In the genomic region with DNA sequence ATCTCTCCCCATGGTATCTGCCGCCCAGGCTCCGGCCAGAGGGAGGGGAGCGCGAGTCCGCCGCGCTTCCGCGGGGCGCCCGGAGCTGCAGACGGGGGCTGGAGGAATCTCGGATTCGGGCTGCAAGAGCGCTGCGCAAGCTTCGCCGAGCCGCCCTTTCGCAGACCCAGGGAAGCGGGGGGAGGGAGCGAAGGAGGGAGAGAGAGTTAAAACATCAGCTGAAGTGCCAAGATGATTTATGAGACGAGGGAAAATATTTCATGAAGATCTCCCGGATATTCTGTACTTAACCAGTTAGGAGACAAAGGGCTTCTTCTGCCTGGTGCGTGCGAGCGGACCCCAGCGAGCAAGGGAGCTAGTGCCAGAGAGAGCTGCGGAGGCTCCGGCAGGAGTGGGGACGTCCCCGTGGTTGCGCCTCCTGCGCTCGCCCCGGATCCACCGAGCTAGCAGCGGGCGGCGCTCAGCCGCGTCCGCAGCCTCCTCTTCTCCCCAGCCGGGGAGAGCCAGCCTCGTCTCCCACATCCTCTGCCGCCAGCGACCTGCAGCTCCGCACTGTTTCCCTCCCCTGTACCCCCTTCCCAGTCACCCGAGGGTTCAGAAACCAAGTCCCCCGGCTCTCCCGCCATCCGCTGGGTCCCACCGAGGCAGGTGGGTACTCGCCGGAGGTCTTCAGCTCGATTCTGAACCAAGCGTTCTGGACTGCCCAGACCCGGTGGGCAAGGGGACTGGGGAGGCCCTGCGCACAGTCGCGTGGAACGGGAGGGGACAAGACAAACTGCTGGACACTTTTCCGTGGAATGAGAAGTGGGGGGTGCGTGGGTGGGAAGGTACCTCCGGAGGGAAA, we compare ENCODE assay signal across 10 cellular contexts. TPM values are rescaled to one million over a fixed set of nuclear protein-coding genes. Genes with fewer than 3 reads are reported as not detected.
DNase-seq lines count a peak whose midpoint lies in the region; ATAC-seq, FAIRE-seq and TF ChIP-seq lines count a peak whose summit lies in the region.
"Had no signal": no experiment of that assay in that cellular context is flagged by ENCODE, and none has a peak within 500 bp of the region (broad histone marks: within the 10 kb centered on the region; RNA-seq: fewer than 3 reads in every experiment).

No MANE protein-coding gene starts in this region.

- H2BK5ac ChIP-seq in IMR-90 (ENCODE audit: low read depth, low read length, poor library complexity, severe bottlenecking), result no peak overlapping the region

- H3K56ac ChIP-seq in IMR-90 (ENCODE audit: extremely low read depth, insufficient read depth, low read length), result no peak overlapping the region

- no peak overlapping the region for H2AK9ac ChIP-seq in IMR-90 (replicated peaks; ENCODE audit: low read depth, low read length, poor library complexity)

- no peak overlapping the region for H3K18ac ChIP-seq in IMR-90 (ENCODE audit: low read depth, low read length)

- ATAC-seq in IMR-90 (ENCODE audit: low read depth) (0 out of 2 replicates have a peak, but pooled peaks have one; percentile 8), K562 (no peak; the same call in 2 of the 3 replicates)

- FAIRE-seq in K562 (lab: Jason Lieb, UNC), result no peak

- TF ChIP-seq RAD21 in IMR-90 (IDR thresholded peaks at IDR 0.05; ENCODE audit: low read length), result no peak
- TF ChIP-seq RAD21 in K562 (CRISPR knock-in tag; conservative IDR thresholded peaks at IDR 0.05 in 1 of 2, IDR thresholded peaks at IDR 0.05 in 1 of 2), result no peak

- intact Hi-C loops in IMR-90 (cut with micrococcal nuclease), result loop anchor here (5.0 to 10.0 kb wide), 2 partner anchors 130 to 182 kb away; no protein-coding TSS in a partner anchor
- intact Hi-C loops in K562 (cut with micrococcal nuclease), result loop anchor here (5.0 kb wide), 1 partner anchor 72 kb away; no protein-coding TSS in a partner anchor

- H3K27ac ChIP-seq in IMR-90 (ENCODE audit: insufficient read depth, low read length), result no peak overlapping the region
- H3K27ac ChIP-seq in K562 (ENCODE audit: extremely low read depth, low read depth, low read length), result no peak overlapping the region
- H3K27ac ChIP-seq in osteoblast (ENCODE audit: low read depth, low read length), result no peak overlapping the region
- H3K27ac ChIP-seq: skin epidermis had no signal

- no peaks in the 10 kb centered on the region for H3K4me1 ChIP-seq in IMR-90 (ENCODE audit: control insufficient read depth, insufficient read depth, low read length)
- peaks cover 0 to 29% of the 10 kb centered on the region in 2 experiments; a peak in 2 of 5 replicates for H3K4me1 ChIP-seq in K562 (replicated peaks in 1 of 2; ENCODE audit: control insufficient read depth in 2 of 2, insufficient read depth in 2 of 2, low read length in 2 of 2)
- H3K4me1 ChIP-seq in osteoblast (ENCODE audit: insufficient read depth, low read length), result no peaks in the 10 kb centered on the region

- H3K36me3 ChIP-seq in IMR-90 (ENCODE audit: control insufficient read depth, insufficient read depth, low read length) (no peaks in the 10 kb centered on the region), K562 (ENCODE audit: control insufficient read depth, insufficient read depth, low read length) (no peaks in the 10 kb centered on the region), osteoblast (ENCODE audit: insufficient read depth, low read length) (no peaks in the 10 kb centered on the region)

- H4K20me1 ChIP-seq in IMR-90 (ENCODE audit: insufficient read depth, low read length) (peaks cover 5% of the 10 kb centered on the region; the same call in 1 of the 2 replicates), K562 (replicated peaks; ENCODE audit: control insufficient read depth, insufficient read depth, low read length) (peaks cover 11% of the 10 kb centered on the region; the same call in 1 of the 2 replicates), osteoblast (ENCODE audit: insufficient read depth, low read length) (peaks cover 6% of the 10 kb centered on the region)

- H3K4ac ChIP-seq in IMR-90 (ENCODE audit: low read depth, low read length), result no peak overlapping the region

- TF ChIP-seq EP300 in K562 (IDR thresholded peaks at IDR 0.05; ENCODE audit: low read length), result no peak

- no peak overlapping the region for H3K4me2 ChIP-seq in IMR-90 (ENCODE audit: low read depth, low read length)
- no peak overlapping the region for H3K4me2 ChIP-seq in K562 (ENCODE audit: insufficient read depth, low read length)
- no peak overlapping the region for H3K4me2 ChIP-seq in osteoblast (ENCODE audit: insufficient read depth, low read length)

- no peak overlapping the region for H2AK5ac ChIP-seq in IMR-90 (ENCODE audit: low read depth, low read length)

- H2BK15ac ChIP-seq in IMR-90 (ENCODE audit: low read depth, low read length), result no peak overlapping the region

- no TSS peak for BruUV-seq in IMR-90 (replicated peaks; lab: Mats Ljungman, UMichigan)
- no TSS peak for BruUV-seq in K562 (replicated peaks; lab: Mats Ljungman, UMichigan)

- H3K9ac ChIP-seq in IMR-90 (ENCODE audit: low read depth, low read length) (no peak overlapping the region), K562 (ENCODE audit: insufficient read depth in 1 of 2, low read depth in 2 of 2, low read length in 2 of 2) (no peak overlapping the region)

- H3K9me1 ChIP-seq in IMR-90 (ENCODE audit: insufficient read depth, low read length) (no peaks in the 10 kb centered on the region), K562 (ENCODE audit: control insufficient read depth, insufficient read depth, low read length) (no peaks in the 10 kb centered on the region)

- H4K8ac ChIP-seq in IMR-90 (ENCODE audit: low read depth in 2 of 2, low read length in 2 of 2), result no peak overlapping the region

- DNase-seq in NCI-H1694 treated with DMSO at 0.1 percent for 48 hours (lab: John Stamatoyannopoulos, UW) (peak; percentile 39), NCI-H1694 (lab: John Stamatoyannopoulos, UW) (no peak), IMR-90 (no peak), K562 (ENCODE audit: extremely low read depth in 1 of 4, low spot score in 3 of 4) (no peak), osteoblast (ENCODE audit: insufficient read length, low spot score, missing footprints) (peak; percentile 86), NCI-H2107 treated with DMSO at 0.1 percent for 48 hours (lab: John Stamatoyannopoulos, UW; ENCODE audit: unreplicated experiment) (no peak), SIG-M5 treated with dmso at 0.1 percent for 504 hours (lab: John Stamatoyannopoulos, UW; ENCODE audit: unreplicated experiment) (no peak), pons (ENCODE audit: low spot score) (no peak)

- no peak overlapping the region for H2AFZ ChIP-seq in IMR-90 (replicated peaks; ENCODE audit: low read length, poor library complexity)
- H2AFZ ChIP-seq in K562 (ENCODE audit: low read depth, low read length), result no peak overlapping the region
- no peak overlapping the region for H2AFZ ChIP-seq in osteoblast (ENCODE audit: low read length)

- no peak overlapping the region for H4K91ac ChIP-seq in IMR-90 (ENCODE audit: insufficient read depth, low read depth, low read length)

- TF ChIP-seq POLR2A in IMR-90 (IDR thresholded peaks at IDR 0.05; ENCODE audit: low read depth, low read length), result no peak
- no peak for TF ChIP-seq POLR2A in K562 (conservative IDR thresholded peaks at IDR 0.05)

- H3K27me3 ChIP-seq in IMR-90 (ENCODE audit: control insufficient read depth, insufficient read depth, low read length) (peaks cover 95% of the 10 kb centered on the region), K562 (ENCODE audit: control insufficient read depth in 2 of 2, insufficient read depth in 2 of 2, low read length in 2 of 2) (peaks cover 21 to 75% of the 10 kb centered on the region in 2 experiments; a peak in 4 of 5 replicates), osteoblast (ENCODE audit: insufficient read depth, low read length) (peaks cover 93% of the 10 kb centered on the region)

- H3K79me1 ChIP-seq in IMR-90 (ENCODE audit: low read depth in 1 of 2, low read length in 2 of 2), result no peaks in the 10 kb centered on the region

- CTCF ChIA-PET in IMR-90 (lab: Yijun Ruan, JAX), result no interaction called here
- CTCF ChIA-PET in K562 (lab: Yijun Ruan, JAX; ENCODE audit: low intra/inter-chr PET ratio), result interaction anchor here (0.6 to 3.1 kb wide), 2 partner anchors 78 to 182 kb away, joined by 4 to 16 read pairs; no protein-coding TSS in a partner anchor

- dilution Hi-C loops in IMR-90 (cut with HindIII; ENCODE audit: low sequenced_read_pairs, unreplicated experiment), result no loop called here

- no peak overlapping the region for H4K5ac ChIP-seq in IMR-90 (ENCODE audit: low read depth, low read length)

- H3K9me3 ChIP-seq in IMR-90 (ENCODE audit: control insufficient read depth, insufficient read depth, low read length) (no peaks in the 10 kb centered on the region; the same call in 1 of the 2 replicates), K562 (replicated peaks; ENCODE audit: control insufficient read depth, insufficient read depth, low read depth, low read length) (no peaks in the 10 kb centered on the region), osteoblast (ENCODE audit: low read depth, low read length) (no peaks in the 10 kb centered on the region)

- 5% methylated on average over 38 of the region's 65 CpGs; no CpG with 5 or more reads in 1 of the 2 experiments for WGBS in IMR-90 (ENCODE audit: extremely low coverage in 2 of 2, insufficient read length in 1 of 2), 2 experiments
- WGBS in K562 (ENCODE audit: insufficient coverage, low coverage, missing lambda C conversion rate), result 20% methylated on average over 12 of the region's 65 CpGs

- no peak overlapping the region for H2BK20ac ChIP-seq in IMR-90 (ENCODE audit: low read depth, low read length)

- no peak overlapping the region for H3K14ac ChIP-seq in IMR-90 (replicated peaks; ENCODE audit: low read depth, low read length)

- POLR2A ChIA-PET in IMR-90 (lab: Charles Lee; ENCODE audit: unreplicated experiment) (no interaction called here), K562 (lab: Yijun Ruan, JAX) (no interaction called here)

- no peak for TF ChIP-seq CTCF in IMR-90 (conservative IDR thresholded peaks at IDR 0.05; ENCODE audit: low read depth, low read length)
- TF ChIP-seq CTCF in K562 (IDR thresholded peaks at IDR 0.05 in 2 of 3, conservative IDR thresholded peaks at IDR 0.05 in 1 of 3; ENCODE audit: insufficient read depth in 2 of 3, low read depth in 1 of 3, low read length in 3 of 3), result no peak
- TF ChIP-seq CTCF in osteoblast (IDR thresholded peaks at IDR 0.05; ENCODE audit: extremely low read depth, low read depth, low read length), result no peak

- no peak overlapping the region for H3K23ac ChIP-seq in IMR-90 (ENCODE audit: low read depth, low read length)

- no peak overlapping the region for H2BK120ac ChIP-seq in IMR-90 (ENCODE audit: low read depth, low read length)

- no peak overlapping the region for H3K4me3 ChIP-seq in IMR-90 (ENCODE audit: insufficient read depth, low read depth, low read length)
- no peak overlapping the region for H3K4me3 ChIP-seq in K562
- no peak overlapping the region for H3K4me3 ChIP-seq in osteoblast (ENCODE audit: insufficient read depth, low read length)

- in situ Hi-C loops in IMR-90 (cut with MboI; ENCODE audit: low sequenced_read_pairs) (no loop called here), K562 (cut with MboI) (loop anchor here (5.0 kb wide), 1 partner anchor 182 kb away; no protein-coding TSS in a partner anchor)

- H3K79me2 ChIP-seq in K562 (ENCODE audit: control insufficient read depth, insufficient read depth, low read length) (no peaks in the 10 kb centered on the region), osteoblast (ENCODE audit: insufficient read depth, low read length) (no peaks in the 10 kb centered on the region)

RNA-seq across cellular contexts. Expression of a gene that starts 1.0 kb away (rescaled TPM):
- total RNA-seq in IMR-90 (2012; rRNA removed) (not detected in 2 replicates), K562 (2014; rRNA removed) (not detected in 2 replicates), K562 (2014; rRNA removed; fragmentation: Illumina TruSeq; extraction: Trizol) (not detected in 2 replicates), K562 (2015; rRNA removed; fragmentation: Illumina TruSeq; extraction: Trizol) (not detected in 2 replicates), K562 (2021) (not detected in 2 replicates), osteoblast (not detected in 2 replicates)
- polyA plus RNA-seq in IMR-90 (2012; rRNA removed) (not detected in 2 replicates), K562 (2011; rRNA removed) (not detected in 2 replicates), K562 (2014; fragmentation: Illumina TruSeq; extraction: Trizol) (not detected in 2 replicates), K562 (2014; fragmentation: Nextera tagmentation; extraction: Ambion mirVana) (not detected), K562 (2014; rRNA removed) (not detected in 2 replicates)
- polyA plus RNA-seq in IMR-90 (2012; cell fraction: cytosol; rRNA removed), result not detected in 2 replicates
- polyA plus RNA-seq in IMR-90 (2012; cell fraction: nucleus; rRNA removed; ENCODE audit: low replicate concordance), result not detected in 2 replicates
- not detected in 2 replicates for total RNA-seq in K562 (2011; cell fraction: chromatin; rRNA removed; ENCODE audit: low replicate concordance)
- not detected in 2 replicates for total RNA-seq in K562 (2011; cell fraction: nucleolus; rRNA removed)
- not detected in 2 replicates for total RNA-seq in K562 (2011; cell fraction: nucleoplasm; rRNA removed)
- not detected in 2 replicates for polyA plus RNA-seq in K562 (2011; cell fraction: cytosol; rRNA removed)
- polyA plus RNA-seq in K562 (2011; cell fraction: nucleus; rRNA removed), result not detected in 2 replicates
- polyA plus RNA-seq in K562 (2012), result not detected in 2 replicates
- polyA minus RNA-seq in K562 (2011; rRNA and poly(A)+ RNA removed), result not detected in 2 replicates
- polyA minus RNA-seq in K562 (2011; cell fraction: cytosol; rRNA and poly(A)+ RNA removed), result not detected in 2 replicates
- polyA minus RNA-seq in K562 (2011; cell fraction: nucleus; rRNA and poly(A)+ RNA removed), result not detected in 2 replicates
- total RNA-seq: fibroblast of villous mesenchyme had no signal

Comparison
In these comparisons a context has a peak if more than half of its experiments do, and no peak if none do; other contexts are left out.
1. DNase-seq: peak in NCI-H1694 treated with DMSO at 0.1 percent for 48 hours (single experiment) and osteoblast (single experiment); none in NCI-H1694 (single experiment), IMR-90 (single experiment), K562 (0 of 4), NCI-H2107 treated with DMSO at 0.1 percent for 48 hours (single experiment), SIG-M5 treated with dmso at 0.1 percent for 504 hours (single experiment) and pons (single experiment).